In genomic region chr10:6473901-6474370, GRCh38 we compare ENCODE assay signal across 1 cellular context.
TF ChIP-seq lines count a peak whose summit lies in the region.

No MANE protein-coding gene starts in this region.

TF ChIP-seq in GM12878, 131 proteins besides CTCF, POLR2A, EP300 and RAD21 (continued from another document):
- TF ChIP-seq BCL11A (IDR thresholded peaks at IDR 0.05; ENCODE audit: low read depth, low read length) (no peak), NFYA (IDR thresholded peaks at IDR 0.05; ENCODE audit: borderline replicate concordance, low read depth, low read length) (no peak), NKRF (conservative IDR thresholded peaks at IDR 0.05) (no peak), TCF3 (IDR thresholded peaks at IDR 0.05; ENCODE audit: borderline replicate concordance, insufficient read depth, low read depth, low read length) (no peak), STAT3 (IDR thresholded peaks at IDR 0.05; ENCODE audit: low read depth, low read length) (no peak), ATF7 (IDR thresholded peaks at IDR 0.05; ENCODE audit: low read depth) (no peak), GATAD2B (conservative IDR thresholded peaks at IDR 0.05; ENCODE audit: low read depth) (0 out of 2 replicates have a peak, but pooled peaks have one; percentile 12), ZNF274 (IDR thresholded peaks at IDR 0.05; ENCODE audit: insufficient read depth, insufficient read length) (no peak), POLR2AphosphoS2 (IDR thresholded peaks at IDR 0.05; ENCODE audit: low read depth, low read length) (no peak), GABPA (IDR thresholded peaks at IDR 0.05; ENCODE audit: low read depth) (0 out of 2 replicates have a peak, but pooled peaks have one; percentile 27), SIN3A (IDR thresholded peaks at IDR 0.05; ENCODE audit: low read depth, low read length) (no peak), USF2 (IDR thresholded peaks at IDR 0.05; ENCODE audit: borderline replicate concordance, low read depth, low read length) (no peak), ZZZ3 (IDR thresholded peaks at IDR 0.05; ENCODE audit: control insufficient read depth, insufficient read length, low read depth) (no peak), E2F4 (IDR thresholded peaks at IDR 0.05; ENCODE audit: low read depth, low read length) (no peak), SMAD5 (IDR thresholded peaks at IDR 0.05; ENCODE audit: low read depth) (no peak), CHD1 (IDR thresholded peaks at IDR 0.05; ENCODE audit: low read depth, low read length) (no peak), CHD2 (IDR thresholded peaks at IDR 0.05; ENCODE audit: borderline replicate concordance, low read depth, low read length) (no peak), SREBF1 (IDR thresholded peaks at IDR 0.05; ENCODE audit: low read length) (no peak), FOS (IDR thresholded peaks at IDR 0.05; ENCODE audit: borderline replicate concordance, extremely low read depth, insufficient read length) (no peak), MYC (IDR thresholded peaks at IDR 0.05; ENCODE audit: insufficient read depth, insufficient read length, insufficient replicate concordance, low read length, severe bottlenecking) (no peak), DPF2 (IDR thresholded peaks at IDR 0.05) (no peak; the same call in 1 of the 2 replicates), RFX5 (IDR thresholded peaks at IDR 0.05; ENCODE audit: low read depth, low read length) (no peak), TCF7 (IDR thresholded peaks at IDR 0.05; ENCODE audit: borderline replicate concordance) (no peak), POLR2AphosphoS5 (IDR thresholded peaks at IDR 0.05; ENCODE audit: low read length) (no peak)
- TF ChIP-seq, protein P1, sequence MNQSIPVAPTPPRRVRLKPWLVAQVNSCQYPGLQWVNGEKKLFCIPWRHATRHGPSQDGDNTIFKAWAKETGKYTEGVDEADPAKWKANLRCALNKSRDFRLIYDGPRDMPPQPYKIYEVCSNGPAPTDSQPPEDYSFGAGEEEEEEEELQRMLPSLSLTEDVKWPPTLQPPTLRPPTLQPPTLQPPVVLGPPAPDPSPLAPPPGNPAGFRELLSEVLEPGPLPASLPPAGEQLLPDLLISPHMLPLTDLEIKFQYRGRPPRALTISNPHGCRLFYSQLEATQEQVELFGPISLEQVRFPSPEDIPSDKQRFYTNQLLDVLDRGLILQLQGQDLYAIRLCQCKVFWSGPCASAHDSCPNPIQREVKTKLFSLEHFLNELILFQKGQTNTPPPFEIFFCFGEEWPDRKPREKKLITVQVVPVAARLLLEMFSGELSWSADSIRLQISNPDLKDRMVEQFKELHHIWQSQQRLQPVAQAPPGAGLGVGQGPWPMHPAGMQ (IDR thresholded peaks at IDR 0.05; ENCODE audit: borderline replicate concordance), result no peak
- TF ChIP-seq, protein P2, sequence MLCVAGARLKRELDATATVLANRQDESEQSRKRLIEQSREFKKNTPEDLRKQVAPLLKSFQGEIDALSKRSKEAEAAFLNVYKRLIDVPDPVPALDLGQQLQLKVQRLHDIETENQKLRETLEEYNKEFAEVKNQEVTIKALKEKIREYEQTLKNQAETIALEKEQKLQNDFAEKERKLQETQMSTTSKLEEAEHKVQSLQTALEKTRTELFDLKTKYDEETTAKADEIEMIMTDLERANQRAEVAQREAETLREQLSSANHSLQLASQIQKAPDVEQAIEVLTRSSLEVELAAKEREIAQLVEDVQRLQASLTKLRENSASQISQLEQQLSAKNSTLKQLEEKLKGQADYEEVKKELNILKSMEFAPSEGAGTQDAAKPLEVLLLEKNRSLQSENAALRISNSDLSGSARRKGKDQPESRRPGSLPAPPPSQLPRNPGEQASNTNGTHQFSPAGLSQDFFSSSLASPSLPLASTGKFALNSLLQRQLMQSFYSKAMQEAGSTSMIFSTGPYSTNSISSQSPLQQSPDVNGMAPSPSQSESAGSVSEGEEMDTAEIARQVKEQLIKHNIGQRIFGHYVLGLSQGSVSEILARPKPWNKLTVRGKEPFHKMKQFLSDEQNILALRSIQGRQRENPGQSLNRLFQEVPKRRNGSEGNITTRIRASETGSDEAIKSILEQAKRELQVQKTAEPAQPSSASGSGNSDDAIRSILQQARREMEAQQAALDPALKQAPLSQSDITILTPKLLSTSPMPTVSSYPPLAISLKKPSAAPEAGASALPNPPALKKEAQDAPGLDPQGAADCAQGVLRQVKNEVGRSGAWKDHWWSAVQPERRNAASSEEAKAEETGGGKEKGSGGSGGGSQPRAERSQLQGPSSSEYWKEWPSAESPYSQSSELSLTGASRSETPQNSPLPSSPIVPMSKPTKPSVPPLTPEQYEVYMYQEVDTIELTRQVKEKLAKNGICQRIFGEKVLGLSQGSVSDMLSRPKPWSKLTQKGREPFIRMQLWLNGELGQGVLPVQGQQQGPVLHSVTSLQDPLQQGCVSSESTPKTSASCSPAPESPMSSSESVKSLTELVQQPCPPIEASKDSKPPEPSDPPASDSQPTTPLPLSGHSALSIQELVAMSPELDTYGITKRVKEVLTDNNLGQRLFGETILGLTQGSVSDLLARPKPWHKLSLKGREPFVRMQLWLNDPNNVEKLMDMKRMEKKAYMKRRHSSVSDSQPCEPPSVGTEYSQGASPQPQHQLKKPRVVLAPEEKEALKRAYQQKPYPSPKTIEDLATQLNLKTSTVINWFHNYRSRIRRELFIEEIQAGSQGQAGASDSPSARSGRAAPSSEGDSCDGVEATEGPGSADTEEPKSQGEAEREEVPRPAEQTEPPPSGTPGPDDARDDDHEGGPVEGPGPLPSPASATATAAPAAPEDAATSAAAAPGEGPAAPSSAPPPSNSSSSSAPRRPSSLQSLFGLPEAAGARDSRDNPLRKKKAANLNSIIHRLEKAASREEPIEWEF (IDR thresholded peaks at IDR 0.05; ENCODE audit: insufficient replicate concordance, low read depth, low read length), result no peak
- TF ChIP-seq, protein P3, sequence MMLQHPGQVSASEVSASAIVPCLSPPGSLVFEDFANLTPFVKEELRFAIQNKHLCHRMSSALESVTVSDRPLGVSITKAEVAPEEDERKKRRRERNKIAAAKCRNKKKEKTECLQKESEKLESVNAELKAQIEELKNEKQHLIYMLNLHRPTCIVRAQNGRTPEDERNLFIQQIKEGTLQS (IDR thresholded peaks at IDR 0.05; ENCODE audit: borderline replicate concordance, extremely low read depth, low read depth, low read length), result no peak
- TF ChIP-seq, protein P4, sequence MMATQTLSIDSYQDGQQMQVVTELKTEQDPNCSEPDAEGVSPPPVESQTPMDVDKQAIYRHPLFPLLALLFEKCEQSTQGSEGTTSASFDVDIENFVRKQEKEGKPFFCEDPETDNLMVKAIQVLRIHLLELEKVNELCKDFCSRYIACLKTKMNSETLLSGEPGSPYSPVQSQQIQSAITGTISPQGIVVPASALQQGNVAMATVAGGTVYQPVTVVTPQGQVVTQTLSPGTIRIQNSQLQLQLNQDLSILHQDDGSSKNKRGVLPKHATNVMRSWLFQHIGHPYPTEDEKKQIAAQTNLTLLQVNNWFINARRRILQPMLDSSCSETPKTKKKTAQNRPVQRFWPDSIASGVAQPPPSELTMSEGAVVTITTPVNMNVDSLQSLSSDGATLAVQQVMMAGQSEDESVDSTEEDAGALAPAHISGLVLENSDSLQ (IDR thresholded peaks at IDR 0.05), result no peak
- TF ChIP-seq, protein P5, sequence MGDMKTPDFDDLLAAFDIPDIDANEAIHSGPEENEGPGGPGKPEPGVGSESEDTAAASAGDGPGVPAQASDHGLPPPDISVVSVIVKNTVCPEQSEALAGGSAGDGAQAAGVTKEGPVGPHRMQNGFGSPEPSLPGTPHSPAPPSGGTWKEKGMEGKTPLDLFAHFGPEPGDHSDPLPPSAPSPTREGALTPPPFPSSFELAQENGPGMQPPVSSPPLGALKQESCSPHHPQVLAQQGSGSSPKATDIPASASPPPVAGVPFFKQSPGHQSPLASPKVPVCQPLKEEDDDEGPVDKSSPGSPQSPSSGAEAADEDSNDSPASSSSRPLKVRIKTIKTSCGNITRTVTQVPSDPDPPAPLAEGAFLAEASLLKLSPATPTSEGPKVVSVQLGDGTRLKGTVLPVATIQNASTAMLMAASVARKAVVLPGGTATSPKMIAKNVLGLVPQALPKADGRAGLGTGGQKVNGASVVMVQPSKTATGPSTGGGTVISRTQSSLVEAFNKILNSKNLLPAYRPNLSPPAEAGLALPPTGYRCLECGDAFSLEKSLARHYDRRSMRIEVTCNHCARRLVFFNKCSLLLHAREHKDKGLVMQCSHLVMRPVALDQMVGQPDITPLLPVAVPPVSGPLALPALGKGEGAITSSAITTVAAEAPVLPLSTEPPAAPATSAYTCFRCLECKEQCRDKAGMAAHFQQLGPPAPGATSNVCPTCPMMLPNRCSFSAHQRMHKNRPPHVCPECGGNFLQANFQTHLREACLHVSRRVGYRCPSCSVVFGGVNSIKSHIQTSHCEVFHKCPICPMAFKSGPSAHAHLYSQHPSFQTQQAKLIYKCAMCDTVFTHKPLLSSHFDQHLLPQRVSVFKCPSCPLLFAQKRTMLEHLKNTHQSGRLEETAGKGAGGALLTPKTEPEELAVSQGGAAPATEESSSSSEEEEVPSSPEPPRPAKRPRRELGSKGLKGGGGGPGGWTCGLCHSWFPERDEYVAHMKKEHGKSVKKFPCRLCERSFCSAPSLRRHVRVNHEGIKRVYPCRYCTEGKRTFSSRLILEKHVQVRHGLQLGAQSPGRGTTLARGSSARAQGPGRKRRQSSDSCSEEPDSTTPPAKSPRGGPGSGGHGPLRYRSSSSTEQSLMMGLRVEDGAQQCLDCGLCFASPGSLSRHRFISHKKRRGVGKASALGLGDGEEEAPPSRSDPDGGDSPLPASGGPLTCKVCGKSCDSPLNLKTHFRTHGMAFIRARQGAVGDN (IDR thresholded peaks at IDR 0.05), result peak; percentile 72
- TF ChIP-seq, protein P6, sequence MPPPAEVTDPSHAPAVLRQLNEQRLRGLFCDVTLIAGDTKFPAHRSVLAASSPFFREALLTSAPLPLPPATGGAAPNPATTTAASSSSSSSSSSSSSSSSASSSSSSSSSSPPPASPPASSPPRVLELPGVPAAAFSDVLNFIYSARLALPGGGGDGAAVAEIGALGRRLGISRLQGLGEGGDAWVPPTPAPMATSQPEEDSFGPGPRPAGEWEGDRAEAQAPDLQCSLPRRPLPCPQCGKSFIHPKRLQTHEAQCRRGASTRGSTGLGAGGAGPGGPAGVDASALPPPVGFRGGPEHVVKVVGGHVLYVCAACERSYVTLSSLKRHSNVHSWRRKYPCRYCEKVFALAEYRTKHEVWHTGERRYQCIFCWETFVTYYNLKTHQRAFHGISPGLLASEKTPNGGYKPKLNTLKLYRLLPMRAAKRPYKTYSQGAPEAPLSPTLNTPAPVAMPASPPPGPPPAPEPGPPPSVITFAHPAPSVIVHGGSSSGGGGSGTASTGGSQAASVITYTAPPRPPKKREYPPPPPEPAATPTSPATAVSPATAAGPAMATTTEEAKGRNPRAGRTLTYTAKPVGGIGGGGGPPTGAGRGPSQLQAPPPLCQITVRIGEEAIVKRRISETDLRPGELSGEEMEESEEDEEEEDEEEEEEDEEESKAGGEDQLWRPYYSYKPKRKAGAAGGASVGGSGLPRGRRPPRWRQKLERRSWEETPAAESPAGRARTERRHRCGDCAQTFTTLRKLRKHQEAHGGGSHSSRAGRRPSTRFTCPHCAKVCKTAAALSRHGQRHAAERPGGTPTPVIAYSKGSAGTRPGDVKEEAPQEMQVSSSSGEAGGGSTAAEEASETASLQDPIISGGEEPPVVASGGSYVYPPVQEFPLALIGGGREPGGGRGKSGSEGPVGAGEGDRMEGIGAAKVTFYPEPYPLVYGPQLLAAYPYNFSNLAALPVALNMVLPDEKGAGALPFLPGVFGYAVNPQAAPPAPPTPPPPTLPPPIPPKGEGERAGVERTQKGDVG (CRISPR knock-in tag; IDR thresholded peaks at IDR 0.05), result no peak
